ENCODE assay signal across 8 cellular contexts in genomic region chr1:196660912-196661311, GRCh38. TPM values are rescaled to one million over a fixed set of nuclear protein-coding genes. Genes with fewer than 3 reads are reported as not detected.
A peak's percentile ranks its signal among the peaks of the same experiment; 100 is the strongest.
DNase-seq lines count a peak whose midpoint lies in the region; ATAC-seq, FAIRE-seq and TF ChIP-seq lines count a peak whose summit lies in the region.

No MANE protein-coding gene starts in this region.

- peak; percentile 98 for FAIRE-seq in frontal cortex (lab: Jason Lieb, UNC)

- DNase-seq in activated CD4-positive, alpha-beta T cell treated with anti-CD3 and anti-CD28 coated beads for 36 hours: peak; percentile 10
- DNase-seq in activated CD4-positive, alpha-beta T cell treated with anti-CD3 and anti-CD28 coated beads, Interleukin-2, amount 50 U/mL, for 48 hours: no peak
- DNase-seq in HFFc6 (peak; percentile 25), NB4 (ENCODE audit: low read depth) (peak; percentile 43), T-helper 17 cell (no peak), frontal cortex (ENCODE audit: low spot score in 2 of 2) (peak; percentile 5 to 17), T1000 (lab: John Stamatoyannopoulos, UW) (no peak)

- no peak for TF ChIP-seq POLR2A in NB4 (IDR thresholded peaks at IDR 0.05; ENCODE audit: extremely low read depth, insufficient read length)

- H3K27ac ChIP-seq in rectal smooth muscle tissue (ENCODE audit: low read depth, low read length): no peak overlapping the region

- H3K9ac ChIP-seq in rectal smooth muscle tissue (ENCODE audit: low read length): no peak overlapping the region

- H3K27me3 ChIP-seq in rectal smooth muscle tissue (ENCODE audit: control insufficient read depth, insufficient read depth, low read length): no peaks in the 10 kb centered on the region

- H3K36me3 ChIP-seq in rectal smooth muscle tissue (ENCODE audit: control insufficient read depth, insufficient read depth, low read length): no peaks in the 10 kb centered on the region

- peaks cover 3% of the 10 kb centered on the region for H3K4me1 Mint-ChIP-seq in activated CD4-positive, alpha-beta T cell treated with anti-CD3 and anti-CD28 coated beads for 36 hours
- H3K4me1 Mint-ChIP-seq in HFFc6 (ENCODE audit: low read depth) (peaks cover 29% of the 10 kb centered on the region), T-helper 17 cell (peaks cover 29% of the 10 kb centered on the region)

- no peaks in the 10 kb centered on the region for H3K4me1 ChIP-seq in rectal smooth muscle tissue (ENCODE audit: control insufficient read depth, insufficient read depth, low read length)

- H3K4me3 ChIP-seq in NB4 (ENCODE audit: low read depth, low read length) (no peak overlapping the region), rectal smooth muscle tissue (ENCODE audit: low read length) (peak overlapping the region; percentile 9)

- H3K4me3 Mint-ChIP-seq in activated CD4-positive, alpha-beta T cell treated with anti-CD3 and anti-CD28 coated beads for 36 hours: no peak overlapping the region
- H3K4me3 Mint-ChIP-seq in HFFc6 (peak overlapping the region; percentile 54; the same call in 1 of the 2 replicates), T-helper 17 cell (no peak overlapping the region)

- H3K27me3 Mint-ChIP-seq in activated CD4-positive, alpha-beta T cell treated with anti-CD3 and anti-CD28 coated beads for 36 hours: no peaks in the 10 kb centered on the region
- no peaks in the 10 kb centered on the region for H3K27me3 Mint-ChIP-seq in HFFc6 (ENCODE audit: insufficient read depth)
- H3K27me3 Mint-ChIP-seq in T-helper 17 cell: no peaks in the 10 kb centered on the region

- CTCF ChIA-PET in activated CD4-positive, alpha-beta T cell treated with anti-CD3 and anti-CD28 coated beads for 36 hours (lab: Charles Lee): interaction anchor here (0.5 to 2.5 kb wide), 3 partner anchors 11 to 674 kb away, joined by 3 to 31 read pairs (median 7); no protein-coding TSS in a partner anchor

- no peak overlapping the region for H3K27ac Mint-ChIP-seq in activated CD4-positive, alpha-beta T cell treated with anti-CD3 and anti-CD28 coated beads for 36 hours
- H3K27ac Mint-ChIP-seq in HFFc6 (no peak overlapping the region), T-helper 17 cell (peak overlapping the region; percentile 94)

- H3K9me3 ChIP-seq in T-helper 17 cell (ENCODE audit: control insufficient read depth, low read length, poor library complexity, severe bottlenecking): no peaks in the 10 kb centered on the region

- no peaks in the 10 kb centered on the region for H3K9me3 Mint-ChIP-seq in activated CD4-positive, alpha-beta T cell treated with anti-CD3 and anti-CD28 coated beads for 36 hours (ENCODE audit: low read depth)
- no peaks in the 10 kb centered on the region for H3K9me3 Mint-ChIP-seq in HFFc6

- intact Hi-C loops in activated CD4-positive, alpha-beta T cell treated with anti-CD3 and anti-CD28 coated beads for 36 hours (cut with DNase I, micrococcal nuclease): loop anchor here (1.0 to 5.0 kb wide), 4 partner anchors 304 to 513 kb away; no protein-coding TSS in a partner anchor

- H3K36me3 Mint-ChIP-seq in activated CD4-positive, alpha-beta T cell treated with anti-CD3 and anti-CD28 coated beads for 36 hours (ENCODE audit: low read depth): no peaks in the 10 kb centered on the region
- H3K36me3 Mint-ChIP-seq in HFFc6 (ENCODE audit: low read depth) (no peaks in the 10 kb centered on the region), T-helper 17 cell (ENCODE audit: low read depth) (peaks cover 2% of the 10 kb centered on the region)

- ATAC-seq in activated CD4-positive, alpha-beta T cell treated with anti-CD3 and anti-CD28 coated beads for 36 hours: peak; percentile 36
- ATAC-seq in T-helper 17 cell: peak; percentile 73

- POLR2A ChIA-PET in activated CD4-positive, alpha-beta T cell treated with anti-CD3 and anti-CD28 coated beads for 36 hours (lab: Charles Lee): no interaction called here

- TF ChIP-seq CTCF in HFFc6 (IDR thresholded peaks at IDR 0.05): peak; percentile 87
- TF ChIP-seq CTCF in NB4 (IDR thresholded peaks at IDR 0.05; ENCODE audit: low read depth, low read length): no peak

RNA-seq across cellular contexts. Expression of gene CFH, which starts 9.1 kb away (rescaled TPM):
- total RNA-seq in activated CD4-positive, alpha-beta T cell treated with anti-CD3 and anti-CD28 coated beads for 36 hours: 1 to 10 TPM; 1.4 to 1.5 TPM
- 10 to 100 TPM; 19.8 to 23.1 (median 21.0) TPM for total RNA-seq in HFFc6 (2021; fragmentation: NEBNext Ultra II Directional; extraction: Animal tissue kit (Norgen Biotek cat#: 25700))
- total RNA-seq in T-helper 17 cell (10 to 100 TPM; 23.1 to 36.8 TPM), frontal cortex (30.6 TPM)

RNA-seq across cellular contexts. Expression of gene KCNT2, which starts 52.7 kb away (rescaled TPM):
- total RNA-seq in activated CD4-positive, alpha-beta T cell treated with anti-CD3 and anti-CD28 coated beads for 36 hours: under 1 TPM; 0.05 to 0.09 TPM
- total RNA-seq in HFFc6 (2021; fragmentation: NEBNext Ultra II Directional; extraction: Animal tissue kit (Norgen Biotek cat#: 25700)): 1 to 10 TPM in 2 of 6 experiments, under 1 TPM in 4; 0.23 to 1.4 (median 0.32) TPM
- total RNA-seq in T-helper 17 cell (1 to 10 TPM in 1 of 2 donors, not detected in 1; 1.1 TPM), frontal cortex (28.1 TPM)

Comparison
In these comparisons a context has a peak if more than half of its experiments do, and no peak if none do; other contexts are left out.
1. DNase-seq: peak in activated CD4-positive, alpha-beta T cell treated with anti-CD3 and anti-CD28 coated beads for 36 hours (single experiment), HFFc6 (single experiment), NB4 (single experiment) and frontal cortex (2 of 2); none in activated CD4-positive, alpha-beta T cell treated with anti-CD3 and anti-CD28 coated beads, Interleukin-2, amount 50 U/mL, for 48 hours (0 of 2), T-helper 17 cell (0 of 3) and T1000 (single experiment).
2. RNA of gene CFH, which starts 9.1 kb away (total RNA-seq): 23.1 to 36.8 TPM in T-helper 17 cell, 30.6 TPM in frontal cortex (single experiment) and 19.8 to 23.1 TPM in HFFc6; 1.4 to 1.5 TPM in activated CD4-positive, alpha-beta T cell treated with anti-CD3 and anti-CD28 coated beads for 36 hours; every median in the first group is over 4 times any median in the second.
3. RNA of gene KCNT2, which starts 52.7 kb away (total RNA-seq): 28.1 TPM in frontal cortex (single experiment); 1.1 TPM in T-helper 17 cell, 0.23 to 1.4 TPM in HFFc6 and 0.05 to 0.09 TPM in activated CD4-positive, alpha-beta T cell treated with anti-CD3 and anti-CD28 coated beads for 36 hours; every median in the first group is over 10 times any median in the second.